29 cellular contexts compared by ENCODE assay signal in genomic region chr9:94823710-94824109, GRCh38.
"Had no signal": no experiment of that assay in that cellular context is flagged by ENCODE, and none has a peak within 500 bp of the region (broad histone marks: within the 10 kb centered on the region; RNA-seq: fewer than 3 reads in every experiment).

No MANE protein-coding gene starts in this region.

- H3K4me3 ChIP-seq: breast epithelium, esophagus squamous epithelium, left ventricle myocardium inferior, lung, ovary, sigmoid colon, suprapubic skin had no signal

- DNase-seq: activated CD4-positive, alpha-beta memory T cell treated with anti-CD3 and anti-CD28 coated beads for 36 hours; activated CD4-positive, alpha-beta T cell treated with anti-CD3 and anti-CD28 coated beads for 48 hours; activated CD8-positive, alpha-beta memory T cell treated with anti-CD3 and anti-CD28 coated beads, Interleukin-2, amount 50 U/mL, for 4 hours; activated gamma-delta T cell treated with Interleukin-2 at 50 U/mL for 16 hours; activated naive CD4-positive, alpha-beta T cell treated with anti-CD3 and anti-CD28 coated beads, Interleukin-2, amount 50 U/mL, for 16 hours; activated T-cell treated with anti-CD3 and anti-CD28 coated beads, Interleukin-2, amount 50 U/mL, for 24 hours; amniotic stem cell; central memory CD4-positive, alpha-beta T cell; esophagus squamous epithelium; foreskin melanocyte; islet precursor cell; left ventricle myocardium inferior; ovary; sigmoid colon; small intestine; stimulated activated CD4-positive, alpha-beta T cell treated with anti-CD3 and anti-CD28 coated beads, Interleukin-15, amount 100 ng/mL, for 24 hours; stimulated activated CD4-positive, alpha-beta T cell treated with anti-CD3 and anti-CD28 coated beads, Interleukin-2, amount 100 ng/mL, for 24 hours; stimulated activated naive CD4-positive, alpha-beta T cell; SW 1271; T-helper 17 cell; T1000; trophoblast cell; WERI-Rb-1 had no signal

- H3K9me3 ChIP-seq: breast epithelium, esophagus squamous epithelium, left ventricle myocardium inferior, ovary, sigmoid colon, suprapubic skin had no signal

- H3K9me3 Mint-ChIP-seq: activated CD4-positive, alpha-beta memory T cell treated with anti-CD3 and anti-CD28 coated beads for 36 hours; activated T-cell treated with anti-CD3 and anti-CD28 coated beads, Interleukin-2, amount 50 U/mL, for 24 hours; activated T-helper 17 cell treated with anti-CD3 and anti-CD28 coated beads, Interleukin-2, amount 50 U/mL, for 72 hours had no signal

- H3K36me3 ChIP-seq: breast epithelium, esophagus squamous epithelium, left ventricle myocardium inferior, ovary, sigmoid colon, suprapubic skin had no signal

- ATAC-seq: activated CD4-positive, CD25-positive, alpha-beta regulatory T cell treated with anti-CD3 and anti-CD28 coated beads, Interleukin-2, amount 50 U/mL, for 24 hours; activated T-helper 17 cell treated with anti-CD3 and anti-CD28 coated beads, Interleukin-2, amount 50 U/mL, for 72 hours; T-helper 17 cell had no signal

- H3K27ac ChIP-seq: breast epithelium, ovary, suprapubic skin, WERI-Rb-1 had no signal

- FAIRE-seq: small intestine had no signal

- H3K27me3 Mint-ChIP-seq: activated CD4-positive, alpha-beta memory T cell treated with anti-CD3 and anti-CD28 coated beads for 36 hours; activated T-cell treated with anti-CD3 and anti-CD28 coated beads, Interleukin-2, amount 50 U/mL, for 24 hours; activated T-helper 17 cell treated with anti-CD3 and anti-CD28 coated beads, Interleukin-2, amount 50 U/mL, for 72 hours; progenitor cell of endocrine pancreas; T-helper 17 cell had no signal

- H3K4me3 Mint-ChIP-seq: activated CD4-positive, alpha-beta memory T cell treated with anti-CD3 and anti-CD28 coated beads for 36 hours; activated T-cell treated with anti-CD3 and anti-CD28 coated beads, Interleukin-2, amount 50 U/mL, for 24 hours; activated T-helper 17 cell treated with anti-CD3 and anti-CD28 coated beads, Interleukin-2, amount 50 U/mL, for 72 hours; T-helper 17 cell had no signal

- H3K27me3 ChIP-seq: breast epithelium, esophagus squamous epithelium, ovary, sigmoid colon, suprapubic skin had no signal

- H3K4me1 ChIP-seq: breast epithelium had no signal

- H3K27ac Mint-ChIP-seq: activated CD4-positive, alpha-beta memory T cell treated with anti-CD3 and anti-CD28 coated beads for 36 hours; activated T-cell treated with anti-CD3 and anti-CD28 coated beads, Interleukin-2, amount 50 U/mL, for 24 hours; activated T-helper 17 cell treated with anti-CD3 and anti-CD28 coated beads, Interleukin-2, amount 50 U/mL, for 72 hours; progenitor cell of endocrine pancreas had no signal
